Comparison of ENCODE assay signal across 24 cellular contexts in genomic region chr2:128986026-128986720, GRCh38.
A peak's percentile ranks its signal among the peaks of the same experiment; 100 is the strongest.
DNase-seq lines count a peak whose midpoint lies in the region; ATAC-seq and TF ChIP-seq lines count a peak whose summit lies in the region.
"Had no signal": no experiment of that assay in that cellular context is flagged by ENCODE, and none has a peak within 500 bp of the region (broad histone marks: within the 10 kb centered on the region; RNA-seq: fewer than 3 reads in every experiment).

No MANE protein-coding gene starts in this region.

- no peak overlapping the region for H3K27ac Mint-ChIP-seq in CD8-positive, alpha-beta memory T cell
- H3K27ac Mint-ChIP-seq: activated CD8-positive, alpha-beta memory T cell treated with anti-CD3 and anti-CD28 coated beads, Interleukin-2, amount 10 ng/mL, durations not matched to agents 7 days and 5 days; activated naive CD8-positive, alpha-beta T cell treated with anti-CD3 and anti-CD28 coated beads for 36 hours; memory B cell; naive thymus-derived CD8-positive, alpha-beta T cell; type B pancreatic cell had no signal

- CTCF ChIA-PET in CD8-positive, alpha-beta memory T cell (lab: Charles Lee): no interaction called here

- TF ChIP-seq CTCF in astrocyte of the cerebellum (IDR thresholded peaks at IDR 0.05; ENCODE audit: low read depth, low read length, missing control alignments) (no peak), foreskin keratinocyte (conservative IDR thresholded peaks at IDR 0.05) (no peak), uterus (IDR thresholded peaks at IDR 0.05) (no peak)

- H3K4me3 Mint-ChIP-seq in CD8-positive, alpha-beta memory T cell: no peak overlapping the region
- H3K4me3 Mint-ChIP-seq: activated CD8-positive, alpha-beta memory T cell treated with anti-CD3 and anti-CD28 coated beads, Interleukin-2, amount 10 ng/mL, durations not matched to agents 7 days and 5 days; activated naive CD8-positive, alpha-beta T cell treated with anti-CD3 and anti-CD28 coated beads for 36 hours; memory B cell; naive thymus-derived CD8-positive, alpha-beta T cell; stimulated activated naive CD8-positive, alpha-beta T cell treated with anti-CD3 and anti-CD28 coated beads, Interleukin-15, amount 100 ng/mL, for 72 hours; type B pancreatic cell had no signal

- intact Hi-C loops in uterus (cut with DNase I; ENCODE audit: low total_unique reads): no loop called here

- H3K27ac ChIP-seq in foreskin keratinocyte: no peak overlapping the region
- H3K27ac ChIP-seq in CD8-positive, alpha-beta memory T cell (ENCODE audit: low read depth, low read length): no peak overlapping the region
- no peak overlapping the region for H3K27ac ChIP-seq in uterus

- peak; percentile 64 for ATAC-seq in foreskin keratinocyte
- ATAC-seq: activated CD8-positive, alpha-beta memory T cell treated with anti-CD3 and anti-CD28 coated beads, Interleukin-2, amount 10 ng/mL, durations not matched to agents 7 days and 5 days; naive thymus-derived CD8-positive, alpha-beta T cell; stimulated activated naive CD8-positive, alpha-beta T cell treated with anti-CD3 and anti-CD28 coated beads, Interleukin-15, amount 100 ng/mL, for 72 hours had no signal

- peak; percentile 32 for DNase-seq in NCI-H1694 treated with DMSO at 0.1 percent for 48 hours (lab: John Stamatoyannopoulos, UW)
- DNase-seq in astrocyte of the cerebellum (ENCODE audit: low read depth): peak; percentile 40
- DNase-seq in foreskin keratinocyte: peak in 1 of 2 donors; percentile 33
- peak; percentile 16 for DNase-seq in pons (ENCODE audit: low spot score)
- no peak for DNase-seq in NCI-H526 treated with DMSO at 0.1 percent for 48 hours (lab: John Stamatoyannopoulos, UW)
- DNase-seq in HT-29 (ENCODE audit: low spot score): no peak
- no peak for DNase-seq in CD8-positive, alpha-beta memory T cell
- no peak for DNase-seq in uterus
- DNase-seq: activated CD4-positive, alpha-beta T cell treated with anti-CD3 and anti-CD28 coated beads for 48 hours; activated CD8-positive, alpha-beta memory T cell treated with anti-CD3 and anti-CD28 coated beads, Interleukin-2, amount 10 ng/mL, durations not matched to agents 7 days and 5 days; activated naive CD8-positive, alpha-beta T cell treated with anti-CD3 and anti-CD28 coated beads for 36 hours; dermis blood vessel endothelial cell; Karpas-422; kidney glomerular epithelial cell; naive thymus-derived CD8-positive, alpha-beta T cell; NCI-H2081; NCI-H774; SIG-M5; stimulated activated CD4-positive, alpha-beta T cell treated with anti-CD3 and anti-CD28 coated beads, Interleukin-4, amount 100 ng/mL, for 4 hours; stimulated activated naive CD8-positive, alpha-beta T cell treated with anti-CD3 and anti-CD28 coated beads, Interleukin-15, amount 100 ng/mL, for 72 hours; T-helper 1 cell had no signal

- TF ChIP-seq POLR2A in uterus (IDR thresholded peaks at IDR 0.05): no peak

- H3K4me3 ChIP-seq in astrocyte of the cerebellum (ENCODE audit: low read depth, low read length) (no peak overlapping the region), uterus (no peak overlapping the region)
- H3K4me3 ChIP-seq in CD8-positive, alpha-beta memory T cell (ENCODE audit: low read length): no peak overlapping the region
- H3K4me3 ChIP-seq: HAP-1 had no signal

- H3K36me3 ChIP-seq in CD8-positive, alpha-beta memory T cell (ENCODE audit: insufficient read depth, low read length): no peaks in the 10 kb centered on the region
- H3K36me3 ChIP-seq in uterus: no peaks in the 10 kb centered on the region
- H3K36me3 ChIP-seq: HAP-1 had no signal

- H3K9me3 Mint-ChIP-seq in CD8-positive, alpha-beta memory T cell: peaks cover 0 to 2% (median 0%) of the 10 kb centered on the region in 5 donors
- H3K9me3 Mint-ChIP-seq: activated naive CD8-positive, alpha-beta T cell treated with anti-CD3 and anti-CD28 coated beads for 36 hours; memory B cell; stimulated activated naive CD8-positive, alpha-beta T cell treated with anti-CD3 and anti-CD28 coated beads, Interleukin-15, amount 100 ng/mL, for 72 hours; type B pancreatic cell had no signal

- in situ Hi-C loops in astrocyte of the cerebellum (cut with HindIII; ENCODE audit: low sequenced_read_pairs): no loop called here

- H3K27me3 Mint-ChIP-seq in CD8-positive, alpha-beta memory T cell: peaks cover 0 to 4% of the 10 kb centered on the region in 2 donors

- no peaks in the 10 kb centered on the region for H3K4me1 Mint-ChIP-seq in CD8-positive, alpha-beta memory T cell
- H3K4me1 Mint-ChIP-seq: activated CD8-positive, alpha-beta memory T cell treated with anti-CD3 and anti-CD28 coated beads, Interleukin-2, amount 10 ng/mL, durations not matched to agents 7 days and 5 days; activated naive CD8-positive, alpha-beta T cell treated with anti-CD3 and anti-CD28 coated beads for 36 hours; memory B cell; naive thymus-derived CD8-positive, alpha-beta T cell; stimulated activated naive CD8-positive, alpha-beta T cell treated with anti-CD3 and anti-CD28 coated beads, Interleukin-15, amount 100 ng/mL, for 72 hours had no signal

- no peaks in the 10 kb centered on the region for H3K36me3 Mint-ChIP-seq in CD8-positive, alpha-beta memory T cell
- H3K36me3 Mint-ChIP-seq: activated CD8-positive, alpha-beta memory T cell treated with anti-CD3 and anti-CD28 coated beads, Interleukin-2, amount 10 ng/mL, durations not matched to agents 7 days and 5 days; activated naive CD8-positive, alpha-beta T cell treated with anti-CD3 and anti-CD28 coated beads for 36 hours; memory B cell; naive thymus-derived CD8-positive, alpha-beta T cell; type B pancreatic cell had no signal

- POLR2A ChIA-PET in CD8-positive, alpha-beta memory T cell (lab: Charles Lee): no interaction called here

- no peaks in the 10 kb centered on the region for H3K27me3 ChIP-seq in foreskin keratinocyte
- no peaks in the 10 kb centered on the region for H3K27me3 ChIP-seq in CD8-positive, alpha-beta memory T cell (ENCODE audit: insufficient read depth, low read length, poor library complexity, severe bottlenecking)
- H3K27me3 ChIP-seq in uterus: no peaks in the 10 kb centered on the region

- no peaks in the 10 kb centered on the region for H3K9me3 ChIP-seq in CD8-positive, alpha-beta memory T cell (ENCODE audit: low read length)
- H3K9me3 ChIP-seq in uterus: no peaks in the 10 kb centered on the region
- H3K9me3 ChIP-seq: HAP-1 had no signal

- H3K4me1 ChIP-seq in foreskin keratinocyte: peaks cover 21% of the 10 kb centered on the region
- H3K4me1 ChIP-seq in CD8-positive, alpha-beta memory T cell (ENCODE audit: insufficient read depth, low read length): no peaks in the 10 kb centered on the region
- no peaks in the 10 kb centered on the region for H3K4me1 ChIP-seq in uterus
- H3K4me1 ChIP-seq: HAP-1 had no signal

Comparison
In these comparisons a context has a peak if more than half of its experiments do, and no peak if none do; other contexts are left out.
1. DNase-seq: peak in NCI-H1694 treated with DMSO at 0.1 percent for 48 hours (single experiment), astrocyte of the cerebellum (single experiment) and pons (single experiment); none in NCI-H526 treated with DMSO at 0.1 percent for 48 hours (single experiment), HT-29 (single experiment), CD8-positive, alpha-beta memory T cell (0 of 5) and uterus (0 of 2).